22 cellular contexts compared by ENCODE assay signal in genomic region chr6:36793296-36793912, GRCh38. TPM values are rescaled to one million over a fixed set of nuclear protein-coding genes. Genes with fewer than 3 reads are reported as not detected.
DNase-seq lines count a peak whose midpoint lies in the region; ATAC-seq lines count a peak whose summit lies in the region.
"Had no signal": no experiment of that assay in that cellular context is flagged by ENCODE, and none has a peak within 500 bp of the region (broad histone marks: within the 10 kb centered on the region; RNA-seq: fewer than 3 reads in every experiment).

No MANE protein-coding gene starts in this region.

- POLR2A ChIA-PET in activated CD8-positive, alpha-beta T cell treated with anti-CD3 and anti-CD28 coated beads, Interleukin-2, amount 10 ng/mL, durations not matched to agents 7 days and 5 days (lab: Charles Lee): no interaction called here

- ATAC-seq in activated CD8-positive, alpha-beta T cell treated with anti-CD3 and anti-CD28 coated beads, Interleukin-2, amount 10 ng/mL, durations not matched to agents 7 days and 5 days: no peak
- no peak for ATAC-seq in GM18907 (IDR thresholded peaks at IDR 0.05; ENCODE audit: unreplicated experiment)
- ATAC-seq: natural killer cell had no signal

- no peaks in the 10 kb centered on the region for H3K36me3 ChIP-seq in HUES64 (ENCODE audit: insufficient read depth, low read length)
- H3K36me3 ChIP-seq: brain microvascular endothelial cell, thyroid gland had no signal

- no peak overlapping the region for H3K9ac ChIP-seq in HUES64 (ENCODE audit: low read depth, low read length)

- DNase-seq in caudate nucleus (lab: John Stamatoyannopoulos, UW) (no peak), left kidney (ENCODE audit: low read depth, low spot score) (peak; percentile 66), superior temporal gyrus (ENCODE audit: extremely low spot score) (peak; percentile 34), AG08395 (ENCODE audit: low spot score) (no peak)
- no peak for DNase-seq in activated CD8-positive, alpha-beta T cell treated with anti-CD3 and anti-CD28 coated beads, Interleukin-2, amount 10 ng/mL, durations not matched to agents 7 days and 5 days
- DNase-seq: activated CD8-positive, alpha-beta memory T cell treated with anti-CD3 and anti-CD28 coated beads for 24 hours; activated naive CD8-positive, alpha-beta T cell treated with anti-CD3 and anti-CD28 coated beads for 36 hours; brain microvascular endothelial cell; cortex of kidney; EL; left cardiac atrium; mesendoderm; natural killer cell; NCI-H146; NK-92 treated with Interleukin-12 subunit alpha and Interleukin-12 subunit beta, amount 100 ng/mL, for 24 hours; stimulated activated CD4-positive, alpha-beta T cell treated with anti-CD3 and anti-CD28 coated beads, Interleukin-15, amount 100 ng/mL, for 24 hours; thyroid gland had no signal

- H3K27me3 ChIP-seq in HUES64 (ENCODE audit: insufficient read depth, low read length): no peaks in the 10 kb centered on the region
- H3K27me3 ChIP-seq: thyroid gland had no signal

- peaks cover 4% of the 10 kb centered on the region for H3K4me1 Mint-ChIP-seq in activated CD8-positive, alpha-beta T cell treated with anti-CD3 and anti-CD28 coated beads, Interleukin-2, amount 10 ng/mL, durations not matched to agents 7 days and 5 days (ENCODE audit: low read depth)
- H3K4me1 Mint-ChIP-seq: natural killer cell had no signal

- no peaks in the 10 kb centered on the region for H3K36me3 Mint-ChIP-seq in activated CD8-positive, alpha-beta T cell treated with anti-CD3 and anti-CD28 coated beads, Interleukin-2, amount 10 ng/mL, durations not matched to agents 7 days and 5 days (ENCODE audit: low read depth)
- H3K36me3 Mint-ChIP-seq: activated naive CD8-positive, alpha-beta T cell treated with anti-CD3 and anti-CD28 coated beads for 36 hours; natural killer cell had no signal

- no peaks in the 10 kb centered on the region for H3K9me3 Mint-ChIP-seq in activated CD8-positive, alpha-beta T cell treated with anti-CD3 and anti-CD28 coated beads, Interleukin-2, amount 10 ng/mL, durations not matched to agents 7 days and 5 days (ENCODE audit: insufficient read depth)
- H3K9me3 Mint-ChIP-seq: activated naive CD8-positive, alpha-beta T cell treated with anti-CD3 and anti-CD28 coated beads for 36 hours; natural killer cell; T-helper 2 cell treated with Interferon-gamma antibody and Interleukin-4, amounts not matched to agents 5 μg/mL and 100 μg/mL, for 36 hours had no signal

- H3K27ac Mint-ChIP-seq in activated CD8-positive, alpha-beta T cell treated with anti-CD3 and anti-CD28 coated beads, Interleukin-2, amount 10 ng/mL, durations not matched to agents 7 days and 5 days: no peak overlapping the region
- H3K27ac Mint-ChIP-seq: activated naive CD8-positive, alpha-beta T cell treated with anti-CD3 and anti-CD28 coated beads for 36 hours; natural killer cell; T-helper 2 cell treated with Interferon-gamma antibody and Interleukin-4, amounts not matched to agents 5 μg/mL and 100 μg/mL, for 36 hours had no signal

- H3K4me3 ChIP-seq in HUES64 (ENCODE audit: low read length): peak overlapping the region; percentile 1; the same call in 1 of the 2 replicates
- H3K4me3 ChIP-seq: SK-N-MC, thyroid gland had no signal

- H3K9me3 ChIP-seq in HUES64 (ENCODE audit: insufficient read depth, low read depth, low read length): no peaks in the 10 kb centered on the region
- H3K9me3 ChIP-seq: thyroid gland had no signal

- peaks cover 19% of the 10 kb centered on the region for H3K27me3 Mint-ChIP-seq in activated CD8-positive, alpha-beta T cell treated with anti-CD3 and anti-CD28 coated beads, Interleukin-2, amount 10 ng/mL, durations not matched to agents 7 days and 5 days (ENCODE audit: low read depth)

- H3K27ac ChIP-seq in HUES64 (ENCODE audit: low read depth, low read length) (no peak overlapping the region), caudate nucleus (ENCODE audit: low read depth, low read length) (peak overlapping the region; percentile 54)
- H3K27ac ChIP-seq: brain microvascular endothelial cell, SK-N-MC, thyroid gland had no signal

- H3K4me1 ChIP-seq in HUES64 (ENCODE audit: insufficient read depth, low read length): peaks cover 19% of the 10 kb centered on the region
- H3K4me1 ChIP-seq: thyroid gland had no signal

- CTCF ChIA-PET in activated CD8-positive, alpha-beta T cell treated with anti-CD3 and anti-CD28 coated beads, Interleukin-2, amount 10 ng/mL, durations not matched to agents 7 days and 5 days (lab: Charles Lee): interaction anchor here (3.7 kb wide), 1 partner anchor 11 kb away, joined by 26 read pairs; no protein-coding TSS in a partner anchor

- 69% methylated on average over 9 of the region's 9 CpGs for WGBS in HUES64

- H3K4me3 Mint-ChIP-seq in activated CD8-positive, alpha-beta T cell treated with anti-CD3 and anti-CD28 coated beads, Interleukin-2, amount 10 ng/mL, durations not matched to agents 7 days and 5 days: no peak overlapping the region
- H3K4me3 Mint-ChIP-seq: activated naive CD8-positive, alpha-beta T cell treated with anti-CD3 and anti-CD28 coated beads for 36 hours; natural killer cell; T-helper 2 cell treated with Interferon-gamma antibody and Interleukin-4, amounts not matched to agents 5 μg/mL and 100 μg/mL, for 36 hours had no signal

RNA-seq across cellular contexts. Expression of gene CPNE5, which starts 45.8 kb away (rescaled TPM):
- polyA plus RNA-seq in HUES64 (2013, experiment 1 of 2): 0.30 TPM
- polyA plus RNA-seq in HUES64 (2013, experiment 2 of 2): 0.57 TPM
- total RNA-seq in activated CD8-positive, alpha-beta T cell treated with anti-CD3 and anti-CD28 coated beads, Interleukin-2, amount 10 ng/mL, durations not matched to agents 7 days and 5 days: 1 to 10 TPM; 1.4 to 1.7 TPM
- total RNA-seq: MCF 10A had no signal

Comparison
In these comparisons a context has a peak if more than half of its experiments do, and no peak if none do; other contexts are left out.
1. DNase-seq: peak in left kidney (single experiment) and superior temporal gyrus (single experiment); none in caudate nucleus (0 of 61), activated CD8-positive, alpha-beta T cell treated with anti-CD3 and anti-CD28 coated beads, Interleukin-2, amount 10 ng/mL, durations not matched to agents 7 days and 5 days (single experiment) and AG08395 (single experiment).